ENCODE assay signal across 21 cellular contexts in the genomic region with DNA sequence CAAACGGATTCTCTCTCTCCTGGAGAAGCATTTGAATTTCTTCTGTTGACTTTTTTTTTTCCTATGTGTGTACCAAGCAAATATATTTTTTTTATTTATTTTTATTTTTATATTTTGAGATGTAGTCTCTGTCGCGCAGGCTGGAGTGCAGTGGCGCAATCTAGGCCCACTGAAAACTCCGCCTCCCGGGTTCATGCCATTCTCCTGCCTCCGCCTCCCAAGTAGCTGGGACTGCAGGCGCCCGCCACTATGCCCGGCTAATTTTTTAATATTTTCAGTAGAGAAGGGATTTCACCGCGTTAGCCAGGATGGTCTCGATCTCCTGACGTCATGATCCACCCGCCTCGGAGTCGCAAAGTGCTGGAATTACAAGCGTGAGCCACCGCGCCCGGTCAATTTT.
"Had no signal": no experiment of that assay in that cellular context is flagged by ENCODE, and none has a peak within 500 bp of the region (broad histone marks: within the 10 kb centered on the region; RNA-seq: fewer than 3 reads in every experiment).

No MANE protein-coding gene starts in this region.

- H3K4me2 ChIP-seq: hepatocyte had no signal

- FAIRE-seq: endothelial cell of umbilical vein, frontal cortex had no signal

- DNase-seq: colonic mucosa; cortex of kidney; effector CD4-positive, alpha-beta T cell; effector memory CD4-positive, alpha-beta T cell; foreskin keratinocyte; hypothalamus; immature natural killer cell; islet precursor cell; left cardiac atrium; left ventricle myocardium superior; mammary epithelial cell; mesendoderm; midbrain had no signal

- H3K27ac ChIP-seq: colonic mucosa, esophagus muscularis mucosa, foreskin keratinocyte, gastroesophageal sphincter, heart left ventricle, hepatocyte, left lung had no signal

- H3K27me3 ChIP-seq: colonic mucosa, esophagus muscularis mucosa, foreskin keratinocyte, gastroesophageal sphincter, heart left ventricle, hepatocyte, left lung had no signal

- ATAC-seq: foreskin keratinocyte, gastroesophageal sphincter, heart left ventricle, left cardiac atrium, left lung, left ventricle myocardium superior had no signal

- H3K4me1 ChIP-seq: colonic mucosa, esophagus muscularis mucosa, foreskin keratinocyte, gastroesophageal sphincter, heart left ventricle, left lung had no signal

- H2AFZ ChIP-seq: hepatocyte had no signal

- H3K79me2 ChIP-seq: hepatocyte had no signal

- H3K4me3 ChIP-seq: colonic mucosa, esophagus muscularis mucosa, gastroesophageal sphincter, heart left ventricle, hepatocyte, left lung, lung had no signal

- H3K36me3 ChIP-seq: colonic mucosa, esophagus muscularis mucosa, gastroesophageal sphincter, heart left ventricle, left lung had no signal

- H3K9me3 ChIP-seq: colonic mucosa, esophagus muscularis mucosa, gastroesophageal sphincter, left lung had no signal
